15 cellular contexts compared by ENCODE assay signal in the genomic region with DNA sequence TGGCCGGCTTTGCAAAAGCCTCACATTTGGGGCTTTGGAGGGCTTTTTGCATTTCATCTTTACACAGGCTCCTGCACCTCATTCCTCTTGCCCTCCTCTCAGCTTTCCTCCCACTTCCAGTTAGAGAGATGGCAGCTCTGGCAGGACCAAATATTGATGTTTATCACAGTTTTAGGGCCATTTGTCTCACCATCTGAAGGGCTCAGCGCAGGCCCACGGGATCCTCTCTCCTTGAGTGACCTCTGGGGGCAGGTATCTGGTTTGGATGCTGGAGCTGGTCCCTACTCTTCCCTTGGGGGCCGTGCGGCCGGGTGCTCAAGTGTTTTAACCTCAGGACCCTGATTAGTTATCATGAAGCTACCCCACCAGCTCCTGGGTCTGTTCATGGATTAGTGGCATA. TPM values are rescaled to one million over a fixed set of nuclear protein-coding genes. Genes with fewer than 3 reads are reported as not detected.
DNase-seq lines count a peak whose midpoint lies in the region; ATAC-seq and TF ChIP-seq lines count a peak whose summit lies in the region.
"Had no signal": no experiment of that assay in that cellular context is flagged by ENCODE, and none has a peak within 500 bp of the region (broad histone marks: within the 10 kb centered on the region; RNA-seq: fewer than 3 reads in every experiment).

No MANE protein-coding gene starts in this region.

- POLR2A ChIA-PET in CD8-positive, alpha-beta T cell (lab: Charles Lee), result no interaction called here

- H3K27ac Mint-ChIP-seq in osteocyte (ENCODE audit: unreplicated experiment), result peak overlapping the region; percentile 86
- H3K27ac Mint-ChIP-seq in CD8-positive, alpha-beta T cell, result no peak overlapping the region
- H3K27ac Mint-ChIP-seq: activated B cell treated with CpG ODN at 0.5 μM for 24 hours; activated CD8-positive, alpha-beta memory T cell treated with anti-CD3 and anti-CD28 coated beads, Interleukin-2, amount 10 ng/mL, durations not matched to agents 7 days and 5 days; IgD-negative memory B cell; natural killer cell treated with Interleukin-12 subunit alpha and Interleukin-12 subunit beta and Interleukin-15 and Interleukin-18, amount 100 ng/mL, for 72 hours had no signal

- H3K36me3 ChIP-seq in esophagus muscularis mucosa (peaks cover 0 to 39% (median 25%) of the 10 kb centered on the region in 4 donors), transverse colon (no peaks in the 10 kb centered on the region), colonic mucosa (no peaks in the 10 kb centered on the region)
- no peaks in the 10 kb centered on the region for H3K36me3 ChIP-seq in CD8-positive, alpha-beta T cell (ENCODE audit: insufficient read depth, low read length)

- peak overlapping the region; percentile 17 for H3K4me3 Mint-ChIP-seq in osteocyte (ENCODE audit: unreplicated experiment)
- no peak overlapping the region for H3K4me3 Mint-ChIP-seq in CD8-positive, alpha-beta T cell
- H3K4me3 Mint-ChIP-seq: activated B cell treated with CpG ODN at 0.5 μM for 24 hours; activated CD8-positive, alpha-beta memory T cell treated with anti-CD3 and anti-CD28 coated beads, Interleukin-2, amount 10 ng/mL, durations not matched to agents 7 days and 5 days; IgD-negative memory B cell; natural killer cell treated with Interleukin-12 subunit alpha and Interleukin-12 subunit beta and Interleukin-15 and Interleukin-18, amount 100 ng/mL, for 72 hours had no signal

- TF ChIP-seq EP300 in esophagus muscularis mucosa (IDR thresholded peaks at IDR 0.05) (no peak), transverse colon (IDR thresholded peaks at IDR 0.05; ENCODE audit: low read depth) (no peak)

- no peak for ATAC-seq in CD8-positive, alpha-beta T cell
- ATAC-seq: activated CD8-positive, alpha-beta memory T cell treated with anti-CD3 and anti-CD28 coated beads, Interleukin-2, amount 10 ng/mL, durations not matched to agents 7 days and 5 days; natural killer cell treated with Interleukin-12 subunit alpha and Interleukin-12 subunit beta and Interleukin-15 and Interleukin-18, amount 100 ng/mL, for 72 hours had no signal

- in situ Hi-C loops in transverse colon (cut with MboI; ENCODE audit: low pct_ligation_motif_present in 1 of 4, low pct_unique_long_range_greater_than_20kb in 1 of 4, low sequenced_read_pairs in 3 of 4) (no loop called here), ACHN (cut with HindIII; ENCODE audit: low pct_ligation_motif_present, low pct_unique_long_range_greater_than_20kb, low sequenced_read_pairs) (no loop called here)

- no peaks in the 10 kb centered on the region for H3K27me3 Mint-ChIP-seq in osteocyte (ENCODE audit: unreplicated experiment)
- peaks cover 20% of the 10 kb centered on the region for H3K27me3 Mint-ChIP-seq in CD8-positive, alpha-beta T cell (ENCODE audit: low read depth)

- no peak for TF ChIP-seq CTCF in VCaP (conservative IDR thresholded peaks at IDR 0.05)
- TF ChIP-seq CTCF in esophagus muscularis mucosa (IDR thresholded peaks at IDR 0.05), result no peak
- no peak for TF ChIP-seq CTCF in osteocyte (IDR thresholded peaks at IDR 0.05)
- TF ChIP-seq CTCF in transverse colon (IDR thresholded peaks at IDR 0.05), result no peak
- TF ChIP-seq CTCF in CD8-positive, alpha-beta T cell (IDR thresholded peaks at IDR 0.05), result no peak
- no peak for TF ChIP-seq CTCF in colonic mucosa (IDR thresholded peaks at IDR 0.05)

- TF ChIP-seq POLR2A in esophagus muscularis mucosa (IDR thresholded peaks at IDR 0.05; ENCODE audit: low read depth) (no peak), transverse colon (IDR thresholded peaks at IDR 0.05) (no peak)

- peaks cover 96 to 100% (median 98%) of the 10 kb centered on the region in 4 donors for H3K4me1 ChIP-seq in esophagus muscularis mucosa
- H3K4me1 ChIP-seq in transverse colon, result peaks cover 52 to 62% (median 57%) of the 10 kb centered on the region in 4 donors
- no peaks in the 10 kb centered on the region for H3K4me1 ChIP-seq in CD8-positive, alpha-beta T cell (ENCODE audit: insufficient read depth, low read length)
- peaks cover 10% of the 10 kb centered on the region for H3K4me1 ChIP-seq in colonic mucosa

- H3K4me1 Mint-ChIP-seq in osteocyte (ENCODE audit: unreplicated experiment), result peaks cover 56% of the 10 kb centered on the region
- no peaks in the 10 kb centered on the region for H3K4me1 Mint-ChIP-seq in CD8-positive, alpha-beta T cell (ENCODE audit: low read depth)
- H3K4me1 Mint-ChIP-seq: activated B cell treated with CpG ODN at 0.5 μM for 24 hours had no signal

- H3K9me3 ChIP-seq in esophagus muscularis mucosa (no peaks in the 10 kb centered on the region), transverse colon (no peaks in the 10 kb centered on the region), colonic mucosa (no peaks in the 10 kb centered on the region)
- no peaks in the 10 kb centered on the region for H3K9me3 ChIP-seq in CD8-positive, alpha-beta T cell (ENCODE audit: low read length)

- H3K27ac ChIP-seq in VCaP (peak overlapping the region; percentile 76; the same call in 1 of the 2 replicates), esophagus muscularis mucosa (replicated peaks in 1 of 4) (peak overlapping the region; percentile 80 to 91 (median 84)), transverse colon (peak overlapping the region; percentile 79 to 93 (median 84)), colonic mucosa (no peak overlapping the region)
- no peak overlapping the region for H3K27ac ChIP-seq in CD8-positive, alpha-beta T cell (ENCODE audit: low read depth, low read length)

- no peaks in the 10 kb centered on the region for H3K36me3 Mint-ChIP-seq in osteocyte (ENCODE audit: unreplicated experiment)
- no peaks in the 10 kb centered on the region for H3K36me3 Mint-ChIP-seq in CD8-positive, alpha-beta T cell
- H3K36me3 Mint-ChIP-seq: activated CD8-positive, alpha-beta memory T cell treated with anti-CD3 and anti-CD28 coated beads, Interleukin-2, amount 10 ng/mL, durations not matched to agents 7 days and 5 days; natural killer cell treated with Interleukin-12 subunit alpha and Interleukin-12 subunit beta and Interleukin-15 and Interleukin-18, amount 100 ng/mL, for 72 hours had no signal

- no peaks in the 10 kb centered on the region for H3K27me3 ChIP-seq in esophagus muscularis mucosa
- H3K27me3 ChIP-seq in transverse colon, result no peaks in the 10 kb centered on the region
- no peaks in the 10 kb centered on the region for H3K27me3 ChIP-seq in CD8-positive, alpha-beta T cell (ENCODE audit: insufficient read depth, low read length)
- no peaks in the 10 kb centered on the region for H3K27me3 ChIP-seq in colonic mucosa

- H3K9me3 Mint-ChIP-seq in osteocyte (ENCODE audit: unreplicated experiment), result no peaks in the 10 kb centered on the region
- no peaks in the 10 kb centered on the region for H3K9me3 Mint-ChIP-seq in CD8-positive, alpha-beta T cell
- H3K9me3 Mint-ChIP-seq: activated B cell treated with CpG ODN at 0.5 μM for 24 hours; IgD-negative memory B cell; natural killer cell treated with Interleukin-12 subunit alpha and Interleukin-12 subunit beta and Interleukin-15 and Interleukin-18, amount 100 ng/mL, for 72 hours had no signal

- H3K4me3 ChIP-seq in esophagus muscularis mucosa, result peak overlapping the region in 1 of 4 donors; percentile 33
- H3K4me3 ChIP-seq in transverse colon, result no peak overlapping the region
- no peak overlapping the region for H3K4me3 ChIP-seq in CD8-positive, alpha-beta T cell (ENCODE audit: low read depth, low read length)
- H3K4me3 ChIP-seq in colonic mucosa, result no peak overlapping the region

- CTCF ChIA-PET in CD8-positive, alpha-beta T cell (lab: Charles Lee), result interaction anchor here (1.7 kb wide), 1 partner anchor 40 kb away, joined by 4 read pairs; no protein-coding TSS in a partner anchor

- no peak overlapping the region for H3K9ac ChIP-seq in colonic mucosa (ENCODE audit: low read depth in 2 of 2, low read length in 2 of 2)

- DNase-seq in esophagus muscularis mucosa (ENCODE audit: extremely low spot score) (no peak), osteocyte (ENCODE audit: extremely low spot score, unreplicated experiment) (no peak), transverse colon (no peak), colonic mucosa (no peak), ACHN (no peak)
- no peak for DNase-seq in CD8-positive, alpha-beta T cell
- DNase-seq: activated B cell treated with CpG ODN at 0.5 μM for 24 hours; activated CD8-positive, alpha-beta memory T cell treated with anti-CD3 and anti-CD28 coated beads, Interleukin-2, amount 10 ng/mL, durations not matched to agents 7 days and 5 days; activated gamma-delta T cell treated with Interleukin-2 at 50 U/mL for 16 hours; GDM1; NCI-H1048; SW 1271 had no signal

- intact Hi-C loops in esophagus muscularis mucosa (cut with DNase I), result loop anchor here (2.0 kb wide), 1 partner anchor 25 kb away; no protein-coding TSS in a partner anchor
- intact Hi-C loops in transverse colon (cut with DNase I; ENCODE audit: low total_unique reads), result loop anchor here (2.0 kb wide), 1 partner anchor 45 kb away; no protein-coding TSS in a partner anchor
- intact Hi-C loops in CD8-positive, alpha-beta T cell (cut with DNase I, micrococcal nuclease), result no loop called here
- intact Hi-C loops in colonic mucosa (cut with DNase I), result no loop called here

- WGBS in esophagus muscularis mucosa, result 75% methylated on average over 6 of the region's 6 CpGs
- WGBS in transverse colon (ENCODE audit: low coverage in 1 of 2), 2 donors, result 63 to 80% methylated on average over 1 to 6 of the region's 6 CpGs

RNA-seq across cellular contexts. Expression of gene ATOH8, which starts 19.9 kb away (rescaled TPM):
- 100 to 1,000 TPM in 1 of 4 donors, 10 to 100 TPM in 3; 41.1 to 124 (median 62.5) TPM for total RNA-seq in esophagus muscularis mucosa
- total RNA-seq in osteocyte, result 5.9 and 7.1 TPM in 2 replicates
- 10 to 100 TPM in 3 of 4 donors, 1 to 10 TPM in 1; 7.4 to 32.6 (median 14.4) TPM for total RNA-seq in transverse colon
- total RNA-seq in CD8-positive, alpha-beta T cell, result under 1 TPM; 0.22 to 0.39 TPM
- 1 to 10 TPM; 2.5 TPM for total RNA-seq in colonic mucosa
- total RNA-seq: activated B cell treated with CpG ODN at 0.5 μM for 24 hours; natural killer cell treated with Interleukin-12 subunit alpha and Interleukin-12 subunit beta and Interleukin-15 and Interleukin-18, amount 100 ng/mL, for 72 hours had no signal

Comparison
In these comparisons a context has a peak if more than half of its experiments do, and no peak if none do; other contexts are left out.
1. H3K27ac ChIP-seq: peak in VCaP (single experiment), esophagus muscularis mucosa (4 of 4) and transverse colon (4 of 4); none in CD8-positive, alpha-beta T cell (single experiment) and colonic mucosa (single experiment).
2. intact Hi-C loops: an anchor here in esophagus muscularis mucosa (2.0 kb wide) and transverse colon (2.0 kb wide); none called in CD8-positive, alpha-beta T cell and colonic mucosa.